Comparison of ENCODE assay signal across 27 cellular contexts in the genomic region with DNA sequence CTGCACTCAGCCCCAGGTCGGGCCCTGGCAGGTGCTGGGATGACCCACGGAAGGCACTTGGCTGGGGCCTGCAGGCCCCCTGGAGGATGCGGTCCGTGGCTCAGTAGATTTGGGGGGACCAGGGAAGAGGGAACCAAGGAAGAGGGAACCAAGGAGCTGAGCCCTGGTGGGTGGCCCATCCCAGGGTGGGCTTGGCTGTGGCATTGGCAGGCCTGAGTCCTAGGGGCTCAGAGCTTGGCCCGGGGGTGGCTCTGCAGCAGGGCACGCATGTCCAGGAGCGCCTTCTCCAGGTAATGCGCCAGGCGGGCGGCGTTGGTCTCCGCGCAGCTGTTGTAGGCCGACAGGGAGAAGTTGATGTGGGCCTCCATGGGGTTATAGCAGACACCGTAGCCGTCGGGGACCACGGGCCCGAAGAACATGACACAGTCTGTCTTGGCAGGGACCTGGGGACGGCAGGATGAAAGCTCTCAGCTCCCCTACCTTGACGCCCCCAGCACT.
"Had no signal": no experiment of that assay in that cellular context is flagged by ENCODE, and none has a peak within 500 bp of the region (broad histone marks: within the 10 kb centered on the region; RNA-seq: fewer than 3 reads in every experiment).

No MANE protein-coding gene starts in this region.

- FAIRE-seq: islet of Langerhans, small intestine had no signal

- DNase-seq: activated CD4-positive, alpha-beta memory T cell treated with anti-CD3 and anti-CD28 coated beads for 36 hours; activated CD4-positive, alpha-beta T cell treated with anti-CD3 and anti-CD28 coated beads, Interleukin-2, amount 10 ng/mL, durations not matched to agents 24 days and 14 days; activated CD4-positive, CD25-positive, alpha-beta regulatory T cell treated with anti-CD3 and anti-CD28 coated beads, Interleukin-2, amount 50 U/mL, for 72 hours; activated CD8-positive, alpha-beta memory T cell treated with anti-CD3 and anti-CD28 coated beads, Interleukin-2, amount 50 U/mL, for 4 hours; activated gamma-delta T cell treated with Interleukin-2 at 50 U/mL for 16 hours; activated T-cell treated with anti-CD3 and anti-CD28 coated beads, Interleukin-2, amount 50 U/mL, for 24 hours; anterior cingulate cortex; dorsolateral prefrontal cortex; effector memory CD4-positive, alpha-beta T cell; erythroblast; gastrocnemius medialis; glutamatergic neuron; midbrain; naive thymus-derived CD4-positive, alpha-beta T cell; SK-N-SH; small intestine; stimulated activated naive CD4-positive, alpha-beta T cell treated with Interleukin-2 at 50 U/mL for 16 hours; T-helper 2 cell had no signal

- ATAC-seq: activated T-helper 17 cell treated with anti-CD3 and anti-CD28 coated beads, Interleukin-2, amount 50 U/mL, for 72 hours; naive thymus-derived CD4-positive, alpha-beta T cell had no signal

- H3K9me3 ChIP-seq: gastrocnemius medialis, SK-N-SH, tibial nerve had no signal

- H3K4me1 ChIP-seq: neural progenitor cell, tibial nerve had no signal

- H3K4me3 ChIP-seq: cardiac muscle cell, coronary artery, dorsolateral prefrontal cortex, gastrocnemius medialis, neural progenitor cell, tibial nerve had no signal

- H3K27me3 ChIP-seq: cardiac muscle cell, dorsolateral prefrontal cortex, gastrocnemius medialis, neural progenitor cell, tibial nerve had no signal

- H3K4me1 Mint-ChIP-seq: activated CD4-positive, alpha-beta T cell treated with anti-CD3 and anti-CD28 coated beads, Interleukin-2, amount 10 ng/mL, durations not matched to agents 24 days and 14 days; activated naive CD4-positive, alpha-beta T cell treated with anti-CD3 and anti-CD28 coated beads, Interleukin-2, amount 50 U/mL, for 24 hours; activated T-helper 17 cell treated with anti-CD3 and anti-CD28 coated beads, Interleukin-2, amount 50 U/mL, for 72 hours; brain had no signal

- H3K4me3 Mint-ChIP-seq: activated CD4-positive, alpha-beta memory T cell treated with anti-CD3 and anti-CD28 coated beads for 36 hours; activated CD4-positive, alpha-beta T cell treated with anti-CD3 and anti-CD28 coated beads, Interleukin-2, amount 10 ng/mL, durations not matched to agents 24 days and 14 days; activated naive CD4-positive, alpha-beta T cell treated with anti-CD3 and anti-CD28 coated beads, Interleukin-2, amount 50 U/mL, for 24 hours; activated T-cell treated with anti-CD3 and anti-CD28 coated beads, Interleukin-2, amount 50 U/mL, for 24 hours; activated T-helper 17 cell treated with anti-CD3 and anti-CD28 coated beads, Interleukin-2, amount 50 U/mL, for 72 hours; brain; naive thymus-derived CD4-positive, alpha-beta T cell; neural progenitor cell had no signal

- H3K27me3 Mint-ChIP-seq: activated CD4-positive, alpha-beta memory T cell treated with anti-CD3 and anti-CD28 coated beads for 36 hours; activated CD4-positive, alpha-beta T cell treated with anti-CD3 and anti-CD28 coated beads, Interleukin-2, amount 10 ng/mL, durations not matched to agents 24 days and 14 days; activated naive CD4-positive, alpha-beta T cell treated with anti-CD3 and anti-CD28 coated beads, Interleukin-2, amount 50 U/mL, for 24 hours; activated T-cell treated with anti-CD3 and anti-CD28 coated beads, Interleukin-2, amount 50 U/mL, for 24 hours; activated T-helper 17 cell treated with anti-CD3 and anti-CD28 coated beads, Interleukin-2, amount 50 U/mL, for 72 hours; brain; naive thymus-derived CD4-positive, alpha-beta T cell; progenitor cell of endocrine pancreas had no signal

- H3K36me3 ChIP-seq: cardiac muscle cell, neural progenitor cell had no signal

- H3K27ac ChIP-seq: cardiac muscle cell, coronary artery, dorsolateral prefrontal cortex, neural progenitor cell, tibial nerve had no signal

- H2AFZ ChIP-seq: neural progenitor cell had no signal

- H3K9me3 Mint-ChIP-seq: activated CD4-positive, alpha-beta memory T cell treated with anti-CD3 and anti-CD28 coated beads for 36 hours; activated CD4-positive, alpha-beta T cell treated with anti-CD3 and anti-CD28 coated beads, Interleukin-2, amount 10 ng/mL, durations not matched to agents 24 days and 14 days; activated naive CD4-positive, alpha-beta T cell treated with anti-CD3 and anti-CD28 coated beads, Interleukin-2, amount 50 U/mL, for 24 hours; activated T-cell treated with anti-CD3 and anti-CD28 coated beads, Interleukin-2, amount 50 U/mL, for 24 hours; activated T-helper 17 cell treated with anti-CD3 and anti-CD28 coated beads, Interleukin-2, amount 50 U/mL, for 72 hours; brain; naive thymus-derived CD4-positive, alpha-beta T cell; neural progenitor cell had no signal

- H3K27ac Mint-ChIP-seq: activated CD4-positive, alpha-beta memory T cell treated with anti-CD3 and anti-CD28 coated beads for 36 hours; activated CD4-positive, alpha-beta T cell treated with anti-CD3 and anti-CD28 coated beads, Interleukin-2, amount 10 ng/mL, durations not matched to agents 24 days and 14 days; activated naive CD4-positive, alpha-beta T cell treated with anti-CD3 and anti-CD28 coated beads, Interleukin-2, amount 50 U/mL, for 24 hours; activated T-cell treated with anti-CD3 and anti-CD28 coated beads, Interleukin-2, amount 50 U/mL, for 24 hours; activated T-helper 17 cell treated with anti-CD3 and anti-CD28 coated beads, Interleukin-2, amount 50 U/mL, for 72 hours; brain; naive thymus-derived CD4-positive, alpha-beta T cell; neural progenitor cell; progenitor cell of endocrine pancreas had no signal

- H3K9ac ChIP-seq: neural progenitor cell, SK-N-SH had no signal

- H3K4me2 ChIP-seq: neural progenitor cell, SK-N-SH had no signal
